Comparison of ENCODE assay signal across 2 cellular contexts in genomic region chr18:59144483-59144882, GRCh38.
TF ChIP-seq lines count a peak whose summit lies in the region.

No MANE protein-coding gene starts in this region.

TF ChIP-seq in GM12878, 131 proteins besides CTCF, POLR2A, EP300 and RAD21:
- TF ChIP-seq GATAD2B (conservative IDR thresholded peaks at IDR 0.05; ENCODE audit: low read depth) (no peak), RUNX3 (IDR thresholded peaks at IDR 0.05; ENCODE audit: low read length) (peak; percentile 57), PAX8 (IDR thresholded peaks at IDR 0.05) (no peak), ZNF384 (IDR thresholded peaks at IDR 0.05; ENCODE audit: borderline replicate concordance, low read depth, low read length) (peak; percentile 71), MLLT1 (IDR thresholded peaks at IDR 0.05) (0 out of 2 replicates have a peak, but pooled peaks have one; percentile 4)

TF ChIP-seq in SK-N-SH, 30 proteins besides CTCF, POLR2A, EP300 and RAD21:
- TF ChIP-seq MAX (IDR thresholded peaks at IDR 0.05; ENCODE audit: low read depth): no peak
- no peak for TF ChIP-seq GATA2 (CRISPR knock-in tag; IDR thresholded peaks at IDR 0.05)
- TF ChIP-seq EZH2phosphoT487 (IDR thresholded peaks at IDR 0.05; ENCODE audit: borderline replicate concordance, low read depth): no peak
- TF ChIP-seq FOSL2 (IDR thresholded peaks at IDR 0.05; ENCODE audit: borderline replicate concordance, low read depth): no peak
- TF ChIP-seq RFX5 (IDR thresholded peaks at IDR 0.05; ENCODE audit: low read length): no peak
